Comparison of ENCODE assay signal across 5 cellular contexts in genomic region chr2:119333833-119334232, GRCh38.
"Had no signal": no experiment of that assay in that cellular context is flagged by ENCODE, and none has a peak within 500 bp of the region (broad histone marks: within the 10 kb centered on the region; RNA-seq: fewer than 3 reads in every experiment).

No MANE protein-coding gene starts in this region.

- H3K9ac ChIP-seq: KMS-11 had no signal

- FAIRE-seq: HTR-8/SVneo had no signal

- H3K4me2 ChIP-seq: KMS-11 had no signal

- H3K27ac ChIP-seq: HL-60, KMS-11 had no signal

- DNase-seq: KBM-7, KG1 had no signal
